ENCODE assay signal across 12 cellular contexts in the genomic region with DNA sequence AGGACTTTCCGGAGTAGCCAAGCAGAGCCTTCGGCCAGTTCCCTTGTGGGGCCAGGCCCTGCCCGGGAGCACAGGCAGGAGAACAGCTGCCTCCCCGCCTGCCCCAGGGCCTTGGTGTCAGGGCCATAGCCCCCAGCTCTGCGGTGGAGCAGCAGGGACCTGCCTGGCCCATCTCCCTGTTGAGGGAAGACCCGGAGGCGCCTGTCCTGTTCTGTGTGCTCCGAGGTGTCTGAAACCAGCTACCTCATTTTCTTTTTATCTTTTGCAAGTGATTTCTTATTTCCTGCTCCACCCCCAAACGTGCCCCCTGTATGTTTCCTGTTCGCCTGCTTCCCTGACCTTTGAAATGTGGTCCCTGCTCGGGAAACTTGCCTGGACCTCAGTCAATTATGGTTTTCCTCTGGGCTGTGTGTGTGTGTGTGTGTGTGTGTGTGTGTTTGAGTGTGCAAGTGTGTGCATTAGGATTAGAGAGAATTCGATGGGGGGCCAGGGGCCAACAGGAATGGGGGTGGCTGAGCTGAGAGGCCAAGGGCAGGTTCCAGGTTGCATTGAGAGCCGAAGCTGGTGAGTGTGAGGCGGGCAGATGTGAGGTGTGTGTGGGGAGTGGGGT. TPM values are rescaled to one million over a fixed set of nuclear protein-coding genes. Genes with fewer than 3 reads are reported as not detected.
DNase-seq lines count a peak whose midpoint lies in the region; ATAC-seq and TF ChIP-seq lines count a peak whose summit lies in the region.
"Had no signal": no experiment of that assay in that cellular context is flagged by ENCODE, and none has a peak within 500 bp of the region (broad histone marks: within the 10 kb centered on the region; RNA-seq: fewer than 3 reads in every experiment).

No MANE protein-coding gene starts in this region.

- POLR2A ChIA-PET in CD4-positive, alpha-beta T cell (lab: Charles Lee): interaction anchor here (0.7 to 1.2 kb wide), 2 partner anchors 33 to 59 kb away, joined by 4 read pairs; a partner anchor contains a TSS
- POLR2A ChIA-PET in Panc1 (lab: Charles Lee): no interaction called here

- in situ Hi-C loops in Panc1 (cut with HindIII; ENCODE audit: low pct_unique_long_range_greater_than_20kb, low sequenced_read_pairs): no loop called here

- intact Hi-C loops in CD4-positive, alpha-beta T cell (cut with DNase I, micrococcal nuclease): no loop called here
- intact Hi-C loops in Panc1 (cut with micrococcal nuclease; ENCODE audit: unreplicated experiment) (no loop called here), esophagus muscularis mucosa (cut with DNase I) (no loop called here)

- H3K4me3 Mint-ChIP-seq in CD4-positive, alpha-beta T cell: peak overlapping the region; percentile 65
- H3K4me3 Mint-ChIP-seq: natural killer cell treated with Interleukin-12 subunit alpha and Interleukin-12 subunit beta and Interleukin-15 and Interleukin-18, amount 100 ng/mL, for 72 hours had no signal

- BruUV-seq in Panc1 (replicated peaks; lab: Mats Ljungman, UMichigan): no TSS peak

- peak; percentile 51 for ATAC-seq in CD4-positive, alpha-beta T cell (ENCODE audit: poor library complexity)
- no peak for ATAC-seq in Panc1
- ATAC-seq in HG02885 (IDR thresholded peaks at IDR 0.05; ENCODE audit: poor library complexity, unreplicated experiment): no peak
- ATAC-seq: foreskin keratinocyte; HCT116; natural killer cell treated with Interleukin-12 subunit alpha and Interleukin-12 subunit beta and Interleukin-15 and Interleukin-18, amount 100 ng/mL, for 72 hours had no signal

- no peaks in the 10 kb centered on the region for H3K79me2 ChIP-seq in osteoblast (ENCODE audit: insufficient read depth, low read length)

- H3K36me3 ChIP-seq in Panc1 (ENCODE audit: control insufficient read depth, insufficient read depth, low read length) (no peaks in the 10 kb centered on the region), esophagus muscularis mucosa (no peaks in the 10 kb centered on the region), osteoblast (ENCODE audit: insufficient read depth, low read length) (no peaks in the 10 kb centered on the region)

- H3K27ac Mint-ChIP-seq in CD4-positive, alpha-beta T cell: peak overlapping the region; percentile 81
- H3K27ac Mint-ChIP-seq: natural killer cell treated with Interleukin-12 subunit alpha and Interleukin-12 subunit beta and Interleukin-15 and Interleukin-18, amount 100 ng/mL, for 72 hours had no signal

- peaks cover 69% of the 10 kb centered on the region for H3K4me1 ChIP-seq in Panc1 (ENCODE audit: control insufficient read depth, insufficient read depth, low read length)
- H3K4me1 ChIP-seq in esophagus muscularis mucosa: peaks cover 78 to 94% (median 85%) of the 10 kb centered on the region in 4 donors
- H3K4me1 ChIP-seq in osteoblast (ENCODE audit: insufficient read depth, low read length): no peaks in the 10 kb centered on the region

- TF ChIP-seq CTCF in CD4-positive, alpha-beta T cell (IDR thresholded peaks at IDR 0.05): no peak
- no peak for TF ChIP-seq CTCF in Panc1 (IDR thresholded peaks at IDR 0.05)
- TF ChIP-seq CTCF in esophagus muscularis mucosa (IDR thresholded peaks at IDR 0.05): no peak
- no peak for TF ChIP-seq CTCF in osteoblast (IDR thresholded peaks at IDR 0.05; ENCODE audit: extremely low read depth, low read depth, low read length)

- no peak for TF ChIP-seq EP300 in esophagus muscularis mucosa (IDR thresholded peaks at IDR 0.05)

- no peaks in the 10 kb centered on the region for H3K9me3 ChIP-seq in CD4-positive, alpha-beta T cell (ENCODE audit: control insufficient read depth, low read length)
- H3K9me3 ChIP-seq in Panc1 (ENCODE audit: control insufficient read depth, insufficient read depth, low read depth, low read length) (no peaks in the 10 kb centered on the region), esophagus muscularis mucosa (no peaks in the 10 kb centered on the region), osteoblast (ENCODE audit: low read depth, low read length) (no peaks in the 10 kb centered on the region)

- H4K20me1 ChIP-seq in osteoblast (ENCODE audit: insufficient read depth, low read length): peaks cover 46% of the 10 kb centered on the region

- no peaks in the 10 kb centered on the region for H3K36me3 Mint-ChIP-seq in CD4-positive, alpha-beta T cell (ENCODE audit: low read depth)
- H3K36me3 Mint-ChIP-seq: natural killer cell treated with Interleukin-12 subunit alpha and Interleukin-12 subunit beta and Interleukin-15 and Interleukin-18, amount 100 ng/mL, for 72 hours had no signal

- no peak overlapping the region for H2AFZ ChIP-seq in osteoblast (ENCODE audit: low read length)

- no peak for TF ChIP-seq POLR2A in esophagus muscularis mucosa (IDR thresholded peaks at IDR 0.05; ENCODE audit: low read depth)

- H3K27ac ChIP-seq in CD4-positive, alpha-beta T cell (ENCODE audit: low read depth, low read length): no peak overlapping the region
- H3K27ac ChIP-seq in Panc1 (ENCODE audit: low read length) (peak overlapping the region; percentile 62), esophagus muscularis mucosa (replicated peaks in 1 of 4) (peak overlapping the region; percentile 52 to 74 (median 60)), osteoblast (ENCODE audit: low read depth, low read length) (no peak overlapping the region)
- H3K27ac ChIP-seq: foreskin keratinocyte, VCaP had no signal

- H3K27me3 Mint-ChIP-seq in CD4-positive, alpha-beta T cell: no peaks in the 10 kb centered on the region

- H3K4me3 ChIP-seq in Panc1 (ENCODE audit: low read depth in 2 of 2, low read length in 2 of 2): no peak overlapping the region
- H3K4me3 ChIP-seq in esophagus muscularis mucosa: no peak overlapping the region
- no peak overlapping the region for H3K4me3 ChIP-seq in osteoblast (ENCODE audit: insufficient read depth, low read length)

- H3K4me2 ChIP-seq in osteoblast (ENCODE audit: insufficient read depth, low read length): no peak overlapping the region

- H3K27me3 ChIP-seq in CD4-positive, alpha-beta T cell (ENCODE audit: control insufficient read depth, insufficient read depth, low read length): no peaks in the 10 kb centered on the region
- H3K27me3 ChIP-seq in Panc1 (ENCODE audit: control insufficient read depth, insufficient read depth, low read length): no peaks in the 10 kb centered on the region
- no peaks in the 10 kb centered on the region for H3K27me3 ChIP-seq in esophagus muscularis mucosa
- no peaks in the 10 kb centered on the region for H3K27me3 ChIP-seq in osteoblast (ENCODE audit: insufficient read depth, low read length)
- H3K27me3 ChIP-seq: foreskin keratinocyte had no signal

- no peak for DNase-seq in CD4-positive, alpha-beta T cell
- DNase-seq in Panc1 (ENCODE audit: low read depth, low spot score) (no peak), esophagus muscularis mucosa (ENCODE audit: extremely low spot score) (no peak), osteoblast (ENCODE audit: insufficient read length, low spot score, missing footprints) (peak; percentile 47), AG08395 (ENCODE audit: low spot score) (no peak), NCI-H446 (lab: John Stamatoyannopoulos, UW) (no peak), NCI-H1694 treated with DMSO at 0.1 percent for 48 hours (lab: John Stamatoyannopoulos, UW) (no peak)
- DNase-seq: foreskin keratinocyte had no signal

- 62% methylated on average over 13 of the region's 14 CpGs for WGBS in esophagus muscularis mucosa

- peaks cover 69% of the 10 kb centered on the region for H3K4me1 Mint-ChIP-seq in CD4-positive, alpha-beta T cell (ENCODE audit: low read depth)

- CTCF ChIA-PET in CD4-positive, alpha-beta T cell (lab: Charles Lee): interaction anchor here (0.5 kb wide), 1 partner anchor 220 kb away, joined by 4 read pairs; no protein-coding TSS in a partner anchor
- CTCF ChIA-PET in Panc1 (lab: Charles Lee): interaction anchor here (0.7 kb wide), 1 partner anchor 9 kb away, joined by 3 read pairs; no protein-coding TSS in a partner anchor

- no peaks in the 10 kb centered on the region for H3K9me3 Mint-ChIP-seq in CD4-positive, alpha-beta T cell
- H3K9me3 Mint-ChIP-seq: natural killer cell treated with Interleukin-12 subunit alpha and Interleukin-12 subunit beta and Interleukin-15 and Interleukin-18, amount 100 ng/mL, for 72 hours had no signal

RNA-seq across cellular contexts. Expression of a gene that starts 19.1 kb away (rescaled TPM):
- total RNA-seq in CD4-positive, alpha-beta T cell: 1 to 10 TPM; 2.0 to 2.9 TPM
- total RNA-seq in Panc1 (2021; ENCODE audit: unreplicated experiment) (171 TPM), esophagus muscularis mucosa (10 to 100 TPM; 34.0 to 78.4 (median 56.2) TPM), osteoblast (16.3 and 18.6 TPM in 2 replicates)
- 357 TPM for polyA plus RNA-seq in Panc1 (2012; ENCODE audit: insufficient read length)

RNA-seq across cellular contexts. Expression of a gene that starts 59.7 kb away (rescaled TPM):
- 1 to 10 TPM; 8.0 to 8.5 TPM for total RNA-seq in CD4-positive, alpha-beta T cell
- total RNA-seq in Panc1 (2021; ENCODE audit: unreplicated experiment) (53.1 TPM), esophagus muscularis mucosa (10 to 100 TPM; 27.0 to 41.5 (median 31.5) TPM), osteoblast (37.7 and 40.5 TPM in 2 replicates)
- polyA plus RNA-seq in Panc1 (2012; ENCODE audit: insufficient read length): 48.1 TPM

Comparison
In these comparisons a context has a peak if more than half of its experiments do, and no peak if none do; other contexts are left out.
1. H3K27ac ChIP-seq: peak in Panc1 (single experiment) and esophagus muscularis mucosa (4 of 4); none in CD4-positive, alpha-beta T cell (single experiment) and osteoblast (single experiment).